8 cellular contexts compared by ENCODE assay signal in the genomic region with DNA sequence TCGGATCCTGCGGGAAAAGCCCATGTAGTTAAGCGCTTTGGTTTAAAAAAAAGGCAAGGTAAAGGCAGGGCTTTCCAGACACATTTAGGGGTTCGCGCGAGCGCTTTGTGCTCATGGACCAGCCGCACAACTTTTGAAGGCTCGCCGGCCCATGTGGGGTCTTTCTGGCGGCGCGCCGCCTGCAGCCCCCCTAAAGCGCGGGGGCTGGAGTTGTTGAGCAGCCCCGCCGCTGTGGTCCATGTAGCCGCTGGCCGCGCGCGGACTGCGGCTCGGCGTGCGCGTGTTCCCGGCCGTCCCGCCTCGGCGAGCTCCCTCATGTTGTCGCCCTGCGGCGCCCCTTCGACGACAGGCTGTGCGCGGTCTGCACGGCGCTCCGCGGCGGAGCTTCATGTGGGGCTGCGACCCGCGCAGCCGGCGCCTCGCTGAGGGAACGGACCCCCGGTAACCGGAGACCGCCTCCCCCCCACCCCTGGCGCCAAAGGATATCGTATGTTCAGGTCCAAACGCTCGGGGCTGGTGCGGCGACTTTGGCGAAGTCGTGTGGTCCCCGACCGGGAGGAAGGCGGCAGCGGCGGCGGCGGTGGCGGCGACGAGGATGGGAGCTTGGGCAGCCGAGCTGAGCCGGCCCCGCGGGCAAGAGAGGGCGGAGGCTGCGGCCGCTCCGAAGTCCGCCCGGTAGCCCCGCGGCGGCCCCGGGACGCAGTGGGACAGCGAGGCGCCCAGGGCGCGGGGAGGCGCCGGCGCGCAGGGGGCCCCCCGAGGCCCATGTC.
DNase-seq lines count a peak whose midpoint lies in the region; ATAC-seq and TF ChIP-seq lines count a peak whose summit lies in the region.

No MANE protein-coding gene starts in this region.

- no peak for ATAC-seq in GM21786 (IDR thresholded peaks at IDR 0.05; ENCODE audit: unreplicated experiment)

- no peaks in the 10 kb centered on the region for H3K79me2 ChIP-seq in OCI-LY3 (ENCODE audit: low read length)

- H3K4me1 ChIP-seq in OCI-LY3 (ENCODE audit: low read length) (peaks cover 7% of the 10 kb centered on the region; the same call in 1 of the 2 replicates), muscle layer of duodenum (ENCODE audit: control insufficient read depth in 1 of 2, insufficient read depth in 2 of 2, low read length in 2 of 2) (peaks cover 24 to 45% of the 10 kb centered on the region in 2 donors)

- TF ChIP-seq CTCF in OCI-LY3 (IDR thresholded peaks at IDR 0.05; ENCODE audit: low read depth, low read length), result no peak

- no peak overlapping the region for H2AFZ ChIP-seq in OCI-LY3 (ENCODE audit: low read depth, low read length)

- H3K9ac ChIP-seq in OCI-LY3 (ENCODE audit: low read length), result peak overlapping the region; percentile 87

- H3K27ac ChIP-seq in OCI-LY3 (ENCODE audit: low read length) (peak overlapping the region; percentile 78; the same call in 1 of the 2 replicates), cingulate gyrus (ENCODE audit: low read depth, low read length) (peak overlapping the region; percentile 29), muscle layer of duodenum (ENCODE audit: low read length) (peak overlapping the region; percentile 39)

- H3K36me3 ChIP-seq in OCI-LY3 (replicated peaks; ENCODE audit: low read depth, low read length), result no peaks in the 10 kb centered on the region
- H3K36me3 ChIP-seq in muscle layer of duodenum (ENCODE audit: control insufficient read depth in 1 of 2, insufficient read depth in 2 of 2, low read length in 2 of 2), result no peaks in the 10 kb centered on the region

- no peaks in the 10 kb centered on the region for H3K27me3 ChIP-seq in OCI-LY3 (ENCODE audit: low read depth, low read length)
- no peaks in the 10 kb centered on the region for H3K27me3 ChIP-seq in muscle layer of duodenum (ENCODE audit: low read depth, low read length)

- DNase-seq in ELF-1 (ENCODE audit: low read depth, low spot score) (peak; percentile 50), midbrain (lab: John Stamatoyannopoulos, UW) (no peak), NCI-H446 (lab: John Stamatoyannopoulos, UW) (no peak), NOMO-1 treated with DMSO at 0.1 percent for 48 hours (lab: John Stamatoyannopoulos, UW; ENCODE audit: unreplicated experiment) (no peak)

- H3K4me2 ChIP-seq in OCI-LY3 (ENCODE audit: low read length), result peak overlapping the region; percentile 85

- H3K4me3 ChIP-seq in OCI-LY3 (ENCODE audit: low read length) (peak overlapping the region; percentile 85), muscle layer of duodenum (ENCODE audit: low read depth in 1 of 2, low read length in 2 of 2) (peak overlapping the region; percentile 76 to 92)

- no peaks in the 10 kb centered on the region for H4K20me1 ChIP-seq in OCI-LY3 (ENCODE audit: insufficient read depth, low read length)

- H3K9me3 ChIP-seq in OCI-LY3 (ENCODE audit: insufficient read depth, low read length) (no peaks in the 10 kb centered on the region), muscle layer of duodenum (ENCODE audit: control insufficient read depth in 1 of 2, low read length in 2 of 2) (no peaks in the 10 kb centered on the region)
